Comparison of ENCODE assay signal across 29 cellular contexts in the genomic region with DNA sequence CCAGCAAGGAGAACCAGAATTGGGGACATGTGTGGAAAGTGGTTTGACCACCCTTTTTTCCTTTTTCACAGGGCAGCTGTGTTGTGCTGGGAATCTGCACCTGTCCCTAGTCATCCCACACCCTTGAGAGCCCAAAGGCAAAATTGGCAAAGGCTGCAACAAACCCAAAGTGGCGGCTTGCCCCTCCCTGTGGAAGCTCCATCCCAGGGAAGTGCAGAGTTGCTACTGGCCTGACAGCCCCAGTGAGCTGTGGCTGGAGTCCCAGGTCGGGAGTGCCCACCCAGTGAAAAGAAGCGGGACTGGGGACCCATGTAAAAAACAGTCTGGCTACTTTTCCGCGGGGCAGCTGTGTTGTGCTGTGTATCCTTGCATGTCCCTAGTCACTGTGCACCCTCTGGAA.
"Had no signal": no experiment of that assay in that cellular context is flagged by ENCODE, and none has a peak within 500 bp of the region (broad histone marks: within the 10 kb centered on the region; RNA-seq: fewer than 3 reads in every experiment).

No MANE protein-coding gene starts in this region.

- H3K27me3 ChIP-seq: ascending aorta, cardiac muscle cell had no signal

- H3K36me3 ChIP-seq: ascending aorta, cardiac muscle cell had no signal

- H3K9me3 ChIP-seq: ascending aorta had no signal

- H3K27ac ChIP-seq: ascending aorta, cardiac muscle cell, VCaP had no signal

- H3K4me1 ChIP-seq: ascending aorta had no signal

- H3K4me3 ChIP-seq: ascending aorta, cardiac muscle cell had no signal

- DNase-seq: activated B cell treated with CpG ODN at 0.5 μM for 24 hours; activated CD4-positive, alpha-beta memory T cell treated with anti-CD3 and anti-CD28 coated beads, Interleukin-2, amount 10 ng/mL, durations not matched to agents 7 days and 5 days; activated CD4-positive, alpha-beta T cell treated with anti-CD3 and anti-CD28 coated beads for 1 hour; activated CD4-positive, alpha-beta T cell treated with anti-CD3 and anti-CD28 coated beads for 36 hours; activated CD4-positive, alpha-beta T cell treated with anti-CD3 and anti-CD28 coated beads for 48 hours; activated CD4-positive, alpha-beta T cell treated with anti-CD3 and anti-CD28 coated beads, Interleukin-2, amount 10 ng/mL, durations not matched to agents 7 days and 5 days; activated CD4-positive, alpha-beta T cell treated with anti-CD3 and anti-CD28 coated beads, Interleukin-2, amount 50 U/mL, for 48 hours; activated CD8-positive, alpha-beta memory T cell treated with anti-CD3 and anti-CD28 coated beads for 24 hours; activated CD8-positive, alpha-beta memory T cell treated with anti-CD3 and anti-CD28 coated beads, Interleukin-2, amount 10 ng/mL, durations not matched to agents 7 days and 5 days; activated CD8-positive, alpha-beta memory T cell treated with anti-CD3 and anti-CD28 coated beads, Interleukin-2, amount 50 U/mL, for 48 hours; activated CD8-positive, alpha-beta T cell treated with anti-CD3 and anti-CD28 coated beads, Interleukin-2, amount 10 ng/mL, durations not matched to agents 7 days and 5 days; activated effector memory CD4-positive, alpha-beta T cell treated with Interleukin-2 at 50 U/mL for 16 hours; activated gamma-delta T cell; activated naive CD4-positive, alpha-beta T cell treated with anti-CD3 and anti-CD28 coated beads, Interleukin-2, amount 10 ng/mL, durations not matched to agents 7 days and 5 days; activated naive CD4-positive, alpha-beta T cell treated with Interleukin-2 at 50 U/mL for 16 hours; activated naive CD8-positive, alpha-beta T cell treated with anti-CD3 and anti-CD28 coated beads, Interleukin-2, amount 10 ng/mL, durations not matched to agents 7 days and 5 days; activated naive CD8-positive, alpha-beta T cell treated with anti-CD3 and anti-CD28 coated beads, Interleukin-2, amount 50 U/mL, for 24 hours; activated T-cell treated with anti-CD3 and anti-CD28 coated beads, Interleukin-2, amount 50 U/mL, for 24 hours; activated T-cell treated with anti-CD3 and anti-CD28 coated beads, Interleukin-2, amount 50 U/mL, for 48 hours; amygdala; anterior cingulate cortex; caudate nucleus; cerebellar nuclear complex; T-helper 1 cell; T-helper 2 cell; T-helper 9 cell had no signal
